Comparison of ENCODE assay signal across 1 cellular context in the genomic region with DNA sequence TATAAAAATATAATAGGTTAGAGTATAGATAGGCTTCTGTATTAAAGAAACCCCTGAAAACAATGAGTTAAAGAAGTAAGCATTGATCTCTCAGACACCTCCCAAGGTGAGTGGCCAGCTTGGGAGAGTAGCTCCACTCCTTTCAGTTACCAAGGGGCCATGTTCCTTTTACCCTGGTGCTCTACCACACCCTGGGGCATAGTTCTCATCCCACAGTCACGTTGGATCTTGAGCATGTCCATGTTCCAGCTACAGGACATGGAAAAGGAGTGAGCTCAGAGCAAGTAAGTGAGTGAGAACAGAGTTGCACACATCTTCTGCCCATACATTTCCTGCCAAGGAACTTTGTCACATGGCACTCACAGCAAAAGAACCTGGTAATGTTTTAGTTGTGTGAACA.
TF ChIP-seq lines count a peak whose summit lies in the region.

No MANE protein-coding gene starts in this region.

TF ChIP-seq in K562, 482 proteins besides CTCF, POLR2A, EP300 and RAD21:
- TF ChIP-seq, protein P1, sequence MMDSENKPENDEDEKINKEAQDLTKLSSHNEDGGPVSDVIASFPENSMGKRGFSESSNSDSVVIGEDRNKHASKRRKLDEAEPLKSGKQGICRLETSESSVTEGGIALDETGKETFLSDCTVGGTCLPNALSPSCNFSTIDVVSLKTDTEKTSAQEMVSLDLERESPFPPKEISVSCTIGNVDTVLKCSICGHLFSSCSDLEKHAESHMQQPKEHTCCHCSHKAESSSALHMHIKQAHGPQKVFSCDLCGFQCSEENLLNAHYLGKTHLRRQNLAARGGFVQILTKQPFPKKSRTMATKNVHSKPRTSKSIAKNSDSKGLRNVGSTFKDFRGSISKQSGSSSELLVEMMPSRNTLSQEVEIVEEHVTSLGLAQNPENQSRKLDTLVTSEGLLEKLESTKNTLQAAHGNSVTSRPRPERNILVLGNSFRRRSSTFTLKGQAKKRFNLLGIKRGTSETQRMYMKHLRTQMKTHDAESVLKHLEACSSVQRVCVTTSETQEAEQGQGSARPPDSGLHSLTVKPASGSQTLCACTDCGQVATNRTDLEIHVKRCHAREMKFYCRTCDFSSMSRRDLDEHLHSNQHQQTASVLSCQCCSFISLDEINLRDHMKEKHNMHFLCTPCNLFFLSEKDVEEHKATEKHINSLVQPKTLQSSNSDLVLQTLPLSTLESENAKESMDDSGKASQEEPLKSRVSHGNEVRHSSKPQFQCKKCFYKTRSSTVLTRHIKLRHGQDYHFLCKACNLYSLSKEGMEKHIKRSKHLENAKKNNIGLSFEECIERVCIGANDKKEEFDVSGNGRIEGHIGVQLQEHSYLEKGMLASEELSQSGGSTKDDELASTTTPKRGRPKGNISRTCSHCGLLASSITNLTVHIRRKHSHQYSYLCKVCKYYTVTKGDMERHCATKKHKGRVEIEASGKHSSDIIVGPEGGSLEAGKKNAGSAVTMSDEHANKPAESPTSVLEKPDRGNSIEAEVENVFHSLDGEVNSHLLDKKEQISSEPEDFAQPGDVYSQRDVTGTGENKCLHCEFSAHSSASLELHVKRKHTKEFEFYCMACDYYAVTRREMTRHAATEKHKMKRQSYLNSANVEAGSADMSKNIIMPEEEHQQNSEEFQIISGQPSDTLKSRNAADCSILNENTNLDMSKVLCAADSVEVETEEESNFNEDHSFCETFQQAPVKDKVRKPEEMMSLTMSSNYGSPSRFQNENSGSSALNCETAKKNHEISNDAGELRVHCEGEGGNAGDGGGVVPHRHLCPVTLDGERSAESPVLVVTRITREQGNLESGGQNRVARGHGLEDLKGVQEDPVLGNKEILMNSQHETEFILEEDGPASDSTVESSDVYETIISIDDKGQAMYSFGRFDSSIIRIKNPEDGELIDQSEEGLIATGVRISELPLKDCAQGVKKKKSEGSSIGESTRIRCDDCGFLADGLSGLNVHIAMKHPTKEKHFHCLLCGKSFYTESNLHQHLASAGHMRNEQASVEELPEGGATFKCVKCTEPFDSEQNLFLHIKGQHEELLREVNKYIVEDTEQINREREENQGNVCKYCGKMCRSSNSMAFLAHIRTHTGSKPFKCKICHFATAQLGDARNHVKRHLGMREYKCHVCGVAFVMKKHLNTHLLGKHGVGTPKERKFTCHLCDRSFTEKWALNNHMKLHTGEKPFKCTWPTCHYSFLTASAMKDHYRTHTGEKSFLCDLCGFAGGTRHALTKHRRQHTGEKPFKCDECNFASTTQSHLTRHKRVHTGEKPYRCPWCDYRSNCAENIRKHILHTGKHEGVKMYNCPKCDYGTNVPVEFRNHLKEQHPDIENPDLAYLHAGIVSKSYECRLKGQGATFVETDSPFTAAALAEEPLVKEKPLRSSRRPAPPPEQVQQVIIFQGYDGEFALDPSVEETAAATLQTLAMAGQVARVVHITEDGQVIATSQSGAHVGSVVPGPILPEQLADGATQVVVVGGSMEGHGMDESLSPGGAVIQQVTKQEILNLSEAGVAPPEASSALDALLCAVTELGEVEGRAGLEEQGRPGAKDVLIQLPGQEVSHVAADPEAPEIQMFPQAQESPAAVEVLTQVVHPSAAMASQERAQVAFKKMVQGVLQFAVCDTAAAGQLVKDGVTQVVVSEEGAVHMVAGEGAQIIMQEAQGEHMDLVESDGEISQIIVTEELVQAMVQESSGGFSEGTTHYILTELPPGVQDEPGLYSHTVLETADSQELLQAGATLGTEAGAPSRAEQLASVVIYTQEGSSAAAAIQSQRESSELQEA (IDR thresholded peaks at IDR 0.05; ENCODE audit: low read depth), result no peak
- no peak for TF ChIP-seq PHB2 (IDR thresholded peaks at IDR 0.05; ENCODE audit: low read depth)
- TF ChIP-seq, protein P2, sequence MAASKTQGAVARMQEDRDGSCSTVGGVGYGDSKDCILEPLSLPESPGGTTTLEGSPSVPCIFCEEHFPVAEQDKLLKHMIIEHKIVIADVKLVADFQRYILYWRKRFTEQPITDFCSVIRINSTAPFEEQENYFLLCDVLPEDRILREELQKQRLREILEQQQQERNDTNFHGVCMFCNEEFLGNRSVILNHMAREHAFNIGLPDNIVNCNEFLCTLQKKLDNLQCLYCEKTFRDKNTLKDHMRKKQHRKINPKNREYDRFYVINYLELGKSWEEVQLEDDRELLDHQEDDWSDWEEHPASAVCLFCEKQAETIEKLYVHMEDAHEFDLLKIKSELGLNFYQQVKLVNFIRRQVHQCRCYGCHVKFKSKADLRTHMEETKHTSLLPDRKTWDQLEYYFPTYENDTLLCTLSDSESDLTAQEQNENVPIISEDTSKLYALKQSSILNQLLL (CRISPR knock-in tag; IDR thresholded peaks at IDR 0.05; ENCODE audit: borderline replicate concordance), result no peak
- TF ChIP-seq FOXJ2 (tag; IDR thresholded peaks at IDR 0.05), result no peak
- no peak for TF ChIP-seq RBM17 (IDR thresholded peaks at IDR 0.05; ENCODE audit: borderline replicate concordance, low read depth, low read length)
- TF ChIP-seq ZNF707 (CRISPR knock-in tag; conservative IDR thresholded peaks at IDR 0.05), result no peak
- no peak for TF ChIP-seq HLTF (IDR thresholded peaks at IDR 0.05)
